In the genomic region with DNA sequence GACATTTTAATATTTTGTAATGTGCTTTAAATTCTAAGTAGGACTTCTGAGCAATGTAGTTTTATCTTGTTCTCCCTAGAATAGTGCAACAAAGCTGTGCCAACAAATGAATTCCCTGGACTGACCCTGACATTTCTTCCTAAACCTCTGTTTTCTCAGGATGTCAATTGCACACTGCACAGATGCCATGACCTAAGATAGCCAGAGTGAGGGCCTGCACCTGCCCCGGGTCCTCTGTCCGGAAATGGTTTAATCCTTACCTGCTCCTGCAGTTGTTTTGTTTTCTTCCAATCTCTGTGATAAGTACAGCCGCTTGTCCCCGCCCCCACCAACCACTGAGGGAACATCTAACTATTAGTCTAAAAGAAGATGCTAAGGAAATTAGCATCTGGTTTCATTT, we compare ENCODE assay signal across 14 cellular contexts.
DNase-seq lines count a peak whose midpoint lies in the region; ATAC-seq and TF ChIP-seq lines count a peak whose summit lies in the region.
"Had no signal": no experiment of that assay in that cellular context is flagged by ENCODE, and none has a peak within 500 bp of the region (broad histone marks: within the 10 kb centered on the region; RNA-seq: fewer than 3 reads in every experiment).

No MANE protein-coding gene starts in this region.

- H3K27ac ChIP-seq in endodermal cell (ENCODE audit: low read depth, low read length), result no peak overlapping the region
- H3K27ac ChIP-seq: BLaER1, GM23248 had no signal

- no peak overlapping the region for H3K9ac ChIP-seq in endodermal cell (ENCODE audit: extremely low read depth, low read length, poor library complexity, severe bottlenecking)
- H3K9ac ChIP-seq: BLaER1, GM23248 had no signal

- no peaks in the 10 kb centered on the region for H3K27me3 ChIP-seq in endodermal cell (ENCODE audit: control insufficient read depth, insufficient read depth, low read length, poor library complexity, severe bottlenecking)
- H3K27me3 ChIP-seq: BLaER1 had no signal

- peak overlapping the region; percentile 17 for H3K4me3 ChIP-seq in endodermal cell (ENCODE audit: low read length)
- H3K4me3 ChIP-seq: BLaER1, GM23248 had no signal

- peaks cover 4% of the 10 kb centered on the region for H3K4me1 ChIP-seq in endodermal cell (ENCODE audit: control insufficient read depth, insufficient read depth, low read length)
- H3K4me1 ChIP-seq: BLaER1, Caco-2 had no signal

- H3K36me3 ChIP-seq in endodermal cell (ENCODE audit: control insufficient read depth, insufficient read depth, low read length), result peaks cover 9% of the 10 kb centered on the region
- H3K36me3 ChIP-seq: BLaER1 had no signal

- ATAC-seq in omental fat pad (ENCODE audit: low FRiP score) (peak; percentile 80), GM21723 (IDR thresholded peaks at IDR 0.05; ENCODE audit: unreplicated experiment) (no peak), HG02588 (IDR thresholded peaks at IDR 0.05; ENCODE audit: unreplicated experiment) (no peak)
- no peak for ATAC-seq in stimulated activated naive B cell treated with anti-CD40 and anti-IgM and Interleukin-4, amounts not matched to agents 10 μg/mL and 1 μg/mL and 100 μg/mL, for 72 hours (replicated peaks)
- ATAC-seq: HCT116 had no signal

- no peaks in the 10 kb centered on the region for H3K9me3 ChIP-seq in endodermal cell (ENCODE audit: control insufficient read depth, low read length)
- H3K9me3 ChIP-seq: BLaER1, Caco-2 had no signal

- 42 to 60% methylated on average over 2 to 4 of the region's 4 CpGs for WGBS in endodermal cell (ENCODE audit: insufficient coverage in 1 of 2, insufficient read length in 1 of 2), 2 experiments

- peaks cover 45% of the 10 kb centered on the region for H3K4me1 Mint-ChIP-seq in endodermal cell
- no peaks in the 10 kb centered on the region for H3K4me1 Mint-ChIP-seq in stimulated activated naive B cell treated with anti-CD40 and anti-IgM and Interleukin-4, amounts not matched to agents 10 μg/mL and 1 μg/mL and 100 μg/mL, for 72 hours
- H3K4me1 Mint-ChIP-seq: CD8-positive, alpha-beta memory T cell had no signal

- H3K36me3 Mint-ChIP-seq in endodermal cell (ENCODE audit: low read depth), result peaks cover 26% of the 10 kb centered on the region
- H3K36me3 Mint-ChIP-seq in stimulated activated naive B cell treated with anti-CD40 and anti-IgM and Interleukin-4, amounts not matched to agents 10 μg/mL and 1 μg/mL and 100 μg/mL, for 72 hours, result no peaks in the 10 kb centered on the region

- DNase-seq in NCI-H82 (lab: John Stamatoyannopoulos, UW) (peak; percentile 3), NCI-H82 treated with DMSO at 0.1 percent for 48 hours (lab: John Stamatoyannopoulos, UW; ENCODE audit: unreplicated experiment) (no peak), endodermal cell (peak; percentile 53), omental fat pad (ENCODE audit: low spot score) (no peak)
- DNase-seq in stimulated activated naive B cell treated with anti-CD40 and anti-IgM and Interleukin-4, amounts not matched to agents 10 μg/mL and 1 μg/mL and 100 μg/mL, for 72 hours, result no peak
- DNase-seq: 8988T; AML-193; Caco-2; CD8-positive, alpha-beta memory T cell; GM23248 had no signal

- no peak overlapping the region for H3K27ac Mint-ChIP-seq in endodermal cell
- H3K27ac Mint-ChIP-seq in stimulated activated naive B cell treated with anti-CD40 and anti-IgM and Interleukin-4, amounts not matched to agents 10 μg/mL and 1 μg/mL and 100 μg/mL, for 72 hours, result no peak overlapping the region
- H3K27ac Mint-ChIP-seq: CD8-positive, alpha-beta memory T cell had no signal

- H3K9me3 Mint-ChIP-seq in endodermal cell, result peaks cover 4% of the 10 kb centered on the region
- peaks cover 5 to 11% of the 10 kb centered on the region in 2 donors for H3K9me3 Mint-ChIP-seq in stimulated activated naive B cell treated with anti-CD40 and anti-IgM and Interleukin-4, amounts not matched to agents 10 μg/mL and 1 μg/mL and 100 μg/mL, for 72 hours

- peaks cover 17% of the 10 kb centered on the region for H3K27me3 Mint-ChIP-seq in endodermal cell (ENCODE audit: insufficient read depth)
- H3K27me3 Mint-ChIP-seq in stimulated activated naive B cell treated with anti-CD40 and anti-IgM and Interleukin-4, amounts not matched to agents 10 μg/mL and 1 μg/mL and 100 μg/mL, for 72 hours, result no peaks in the 10 kb centered on the region
- H3K27me3 Mint-ChIP-seq: CD8-positive, alpha-beta memory T cell had no signal

- TF ChIP-seq CTCF in endodermal cell (conservative IDR thresholded peaks at IDR 0.05) (no peak), omental fat pad (IDR thresholded peaks at IDR 0.05) (no peak)

- H3K4me3 Mint-ChIP-seq in endodermal cell, result no peak overlapping the region
- no peak overlapping the region for H3K4me3 Mint-ChIP-seq in stimulated activated naive B cell treated with anti-CD40 and anti-IgM and Interleukin-4, amounts not matched to agents 10 μg/mL and 1 μg/mL and 100 μg/mL, for 72 hours
- H3K4me3 Mint-ChIP-seq: CD8-positive, alpha-beta memory T cell had no signal

Comparison
In these comparisons a context has a peak if more than half of its experiments do, and no peak if none do; other contexts are left out.
1. DNase-seq: peak in NCI-H82 (single experiment) and endodermal cell (single experiment); none in NCI-H82 treated with DMSO at 0.1 percent for 48 hours (single experiment), omental fat pad (single experiment) and stimulated activated naive B cell treated with anti-CD40 and anti-IgM and Interleukin-4, amounts not matched to agents 10 μg/mL and 1 μg/mL and 100 μg/mL, for 72 hours (single experiment).